ENCODE assay signal across 13 cellular contexts in the genomic region with DNA sequence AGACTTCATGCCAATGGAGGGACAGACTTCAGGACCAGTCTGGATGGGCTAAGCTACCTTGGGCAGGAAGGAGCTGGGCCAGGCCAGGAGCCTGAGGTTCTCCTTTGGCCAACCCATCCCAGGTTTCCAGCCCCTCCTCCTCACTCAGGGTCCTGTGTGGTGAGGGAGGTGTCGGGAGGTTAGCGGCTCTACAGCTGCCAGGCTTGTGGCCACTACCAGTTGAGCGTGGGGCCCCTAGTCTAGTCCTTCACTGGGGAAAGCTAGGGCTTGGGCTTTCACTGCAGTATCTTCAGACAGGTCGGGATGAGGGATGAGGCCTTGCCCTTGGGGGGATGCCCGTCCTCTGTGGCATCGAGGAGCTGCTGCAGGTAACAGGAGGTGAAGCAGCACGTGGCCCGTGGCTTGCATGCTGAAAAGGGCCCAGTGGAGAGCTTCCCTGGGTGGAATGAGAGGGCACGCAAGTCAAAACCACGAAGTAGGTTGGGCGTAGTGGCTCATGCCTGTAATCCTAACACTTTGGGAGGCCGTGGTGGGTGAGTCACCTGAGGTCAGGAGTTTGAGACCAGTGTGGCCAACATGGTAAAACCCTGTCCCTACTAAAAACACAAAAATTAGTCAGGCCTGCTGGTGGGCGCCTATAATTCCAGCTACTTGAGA. TPM values are rescaled to one million over a fixed set of nuclear protein-coding genes. Genes with fewer than 3 reads are reported as not detected.
DNase-seq lines count a peak whose midpoint lies in the region; ATAC-seq and TF ChIP-seq lines count a peak whose summit lies in the region.
"Had no signal": no experiment of that assay in that cellular context is flagged by ENCODE, and none has a peak within 500 bp of the region (broad histone marks: within the 10 kb centered on the region; RNA-seq: fewer than 3 reads in every experiment).

No MANE protein-coding gene starts in this region.

- H3K4me1 Mint-ChIP-seq in CD14-positive monocyte = peaks cover 46% of the 10 kb centered on the region
- peaks cover 3% of the 10 kb centered on the region for H3K4me1 Mint-ChIP-seq in activated naive CD4-positive, alpha-beta T cell treated with anti-CD3 and anti-CD28 coated beads, Interleukin-2, amount 10 ng/mL, durations not matched to agents 7 days and 5 days

- H3K36me3 Mint-ChIP-seq in CD14-positive monocyte = peaks cover 41 to 62% of the 10 kb centered on the region in 2 donors
- H3K36me3 Mint-ChIP-seq in activated naive CD4-positive, alpha-beta T cell treated with anti-CD3 and anti-CD28 coated beads, Interleukin-2, amount 10 ng/mL, durations not matched to agents 7 days and 5 days = peaks cover 8% of the 10 kb centered on the region

- TF ChIP-seq CTCF in CD14-positive monocyte (IDR thresholded peaks at IDR 0.05) = no peak
- TF ChIP-seq CTCF in osteoblast (IDR thresholded peaks at IDR 0.05; ENCODE audit: extremely low read depth, low read depth, low read length) = no peak
- no peak for TF ChIP-seq CTCF in lower lobe of right lung (IDR thresholded peaks at IDR 0.05)

- H3K4me2 ChIP-seq in osteoblast (ENCODE audit: insufficient read depth, low read length) = no peak overlapping the region

- H4K20me1 ChIP-seq in osteoblast (ENCODE audit: insufficient read depth, low read length) = no peaks in the 10 kb centered on the region

- intact Hi-C loops in CD14-positive monocyte (cut with micrococcal nuclease) = no loop called here
- intact Hi-C loops in lower lobe of right lung (cut with DNase I) = no loop called here

- no peak for ATAC-seq in lower lobe of right lung
- no peak for ATAC-seq in GM21723 (IDR thresholded peaks at IDR 0.05; ENCODE audit: unreplicated experiment)

- H3K27me3 ChIP-seq in osteoblast (ENCODE audit: insufficient read depth, low read length) = no peaks in the 10 kb centered on the region
- no peaks in the 10 kb centered on the region for H3K27me3 ChIP-seq in lower lobe of right lung (ENCODE audit: low read depth)

- H3K4me1 ChIP-seq in osteoblast (ENCODE audit: insufficient read depth, low read length) = peaks cover 35% of the 10 kb centered on the region
- peaks cover 19% of the 10 kb centered on the region for H3K4me1 ChIP-seq in lower lobe of right lung

- H3K27ac Mint-ChIP-seq in CD14-positive monocyte = peak overlapping the region in 3 of 7 donors; percentile 43 to 63 (median 53)
- H3K27ac Mint-ChIP-seq in activated naive CD4-positive, alpha-beta T cell treated with anti-CD3 and anti-CD28 coated beads, Interleukin-2, amount 10 ng/mL, durations not matched to agents 7 days and 5 days = peak overlapping the region; percentile 42

- CTCF ChIA-PET in activated naive CD4-positive, alpha-beta T cell treated with anti-CD3 and anti-CD28 coated beads, Interleukin-2, amount 10 ng/mL, durations not matched to agents 7 days and 5 days (lab: Charles Lee) = no interaction called here

- DNase-seq in CD14-positive monocyte (ENCODE audit: low spot score) (peak; percentile 60), M059J (ENCODE audit: low read depth) (peak; percentile 94), osteoblast (ENCODE audit: insufficient read length, low spot score, missing footprints) (peak; percentile 60), DMS 273 treated with DMSO at 0.1 percent for 48 hours (lab: John Stamatoyannopoulos, UW) (no peak), lower lobe of right lung (no peak), SKM-1 (lab: John Stamatoyannopoulos, UW; ENCODE audit: unreplicated experiment) (no peak)
- DNase-seq in activated naive CD4-positive, alpha-beta T cell treated with anti-CD3 and anti-CD28 coated beads, Interleukin-2, amount 10 ng/mL, durations not matched to agents 7 days and 5 days = peak; percentile 31
- DNase-seq: dermis blood vessel endothelial cell, GF-D8, NCI-H2171 treated with DMSO at 0.1 percent for 48 hours had no signal

- peaks cover 31% of the 10 kb centered on the region for H3K36me3 ChIP-seq in osteoblast (ENCODE audit: insufficient read depth, low read length)
- peaks cover 50% of the 10 kb centered on the region for H3K36me3 ChIP-seq in lower lobe of right lung
- H3K36me3 ChIP-seq: prostate gland had no signal

- no peak overlapping the region for H3K4me3 ChIP-seq in osteoblast (ENCODE audit: insufficient read depth, low read length)
- no peak overlapping the region for H3K4me3 ChIP-seq in lower lobe of right lung
- H3K4me3 ChIP-seq: prostate gland, thoracic aorta had no signal

- H3K4me3 Mint-ChIP-seq in CD14-positive monocyte = no peak overlapping the region
- H3K4me3 Mint-ChIP-seq in activated naive CD4-positive, alpha-beta T cell treated with anti-CD3 and anti-CD28 coated beads, Interleukin-2, amount 10 ng/mL, durations not matched to agents 7 days and 5 days = no peak overlapping the region

- no peaks in the 10 kb centered on the region for H3K27me3 Mint-ChIP-seq in CD14-positive monocyte (ENCODE audit: low read depth in 3 of 3)
- H3K27me3 Mint-ChIP-seq in activated naive CD4-positive, alpha-beta T cell treated with anti-CD3 and anti-CD28 coated beads, Interleukin-2, amount 10 ng/mL, durations not matched to agents 7 days and 5 days = no peaks in the 10 kb centered on the region

- H3K79me2 ChIP-seq in osteoblast (ENCODE audit: insufficient read depth, low read length) = peaks cover 5% of the 10 kb centered on the region

- peak overlapping the region; percentile 63 for H3K27ac ChIP-seq in osteoblast (ENCODE audit: low read depth, low read length)
- no peak overlapping the region for H3K27ac ChIP-seq in lower lobe of right lung
- H3K27ac ChIP-seq: prostate gland had no signal

- peaks cover 0 to 2% (median 0%) of the 10 kb centered on the region in 7 donors for H3K9me3 Mint-ChIP-seq in CD14-positive monocyte
- H3K9me3 Mint-ChIP-seq in activated naive CD4-positive, alpha-beta T cell treated with anti-CD3 and anti-CD28 coated beads, Interleukin-2, amount 10 ng/mL, durations not matched to agents 7 days and 5 days = no peaks in the 10 kb centered on the region

- H2AFZ ChIP-seq in osteoblast (ENCODE audit: low read length) = no peak overlapping the region

- H3K9me3 ChIP-seq in osteoblast (ENCODE audit: low read depth, low read length) (no peaks in the 10 kb centered on the region), lower lobe of right lung (no peaks in the 10 kb centered on the region)
- H3K9me3 ChIP-seq: prostate gland, thoracic aorta had no signal

RNA-seq across cellular contexts. Expression of a gene that starts 8.5 kb away (rescaled TPM):
- 1 to 10 TPM; 1.3 to 2.4 TPM for polyA plus RNA-seq in CD14-positive monocyte
- total RNA-seq in M059J (2014; rRNA removed; shearing (Covaris generic)) = 12.2 and 16.0 TPM in 2 replicates
- 3.2 and 6.2 TPM in 2 replicates for total RNA-seq in osteoblast
- total RNA-seq in lower lobe of right lung = 6.1 TPM

RNA-seq across cellular contexts. Expression of a gene that starts 31.1 kb away (rescaled TPM):
- 100 to 1,000 TPM; 105 to 111 TPM for polyA plus RNA-seq in CD14-positive monocyte
- 53.8 and 98.5 TPM in 2 replicates for total RNA-seq in M059J (2014; rRNA removed; shearing (Covaris generic))
- 55.7 and 58.3 TPM in 2 replicates for total RNA-seq in osteoblast
- total RNA-seq in lower lobe of right lung = 74.9 TPM

Comparison
In these comparisons a context has a peak if more than half of its experiments do, and no peak if none do; other contexts are left out.
1. DNase-seq: peak in CD14-positive monocyte (single experiment), M059J (single experiment), activated naive CD4-positive, alpha-beta T cell treated with anti-CD3 and anti-CD28 coated beads, Interleukin-2, amount 10 ng/mL, durations not matched to agents 7 days and 5 days (single experiment) and osteoblast (single experiment); none in DMS 273 treated with DMSO at 0.1 percent for 48 hours (single experiment), lower lobe of right lung (single experiment) and SKM-1 (single experiment).